ENCODE assay signal across 28 cellular contexts in the genomic region with DNA sequence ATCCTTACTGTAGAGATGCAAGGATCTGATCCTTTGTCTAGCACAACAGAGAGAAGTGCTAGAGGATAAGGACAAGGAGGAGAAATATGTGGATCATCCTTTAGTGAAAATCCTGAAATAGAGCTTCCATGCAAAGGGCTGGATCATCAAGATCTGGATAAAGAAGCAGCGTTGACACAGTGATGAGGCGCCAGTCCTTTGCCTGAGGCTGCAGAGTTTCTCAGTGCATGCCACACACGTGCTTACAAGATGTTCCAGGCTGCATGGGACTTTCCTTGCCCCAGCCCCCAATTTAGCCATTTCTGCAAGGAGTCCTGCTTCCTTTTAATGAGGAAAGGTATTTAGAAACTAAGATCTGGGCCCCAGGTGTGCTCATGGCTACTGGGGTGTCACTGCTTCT.
"Had no signal": no experiment of that assay in that cellular context is flagged by ENCODE, and none has a peak within 500 bp of the region (broad histone marks: within the 10 kb centered on the region; RNA-seq: fewer than 3 reads in every experiment).

No MANE protein-coding gene starts in this region.

- H3K4me3 Mint-ChIP-seq: activated B cell treated with CpG ODN at 0.5 μM for 24 hours; activated naive CD4-positive, alpha-beta T cell treated with anti-CD3 and anti-CD28 coated beads, Interleukin-2, amount 50 U/mL, for 24 hours; activated naive CD8-positive, alpha-beta T cell treated with anti-CD3 and anti-CD28 coated beads, Interleukin-2, amount 50 U/mL, for 24 hours; activated T-cell treated with anti-CD3 and anti-CD28 coated beads, Interleukin-2, amount 50 U/mL, for 24 hours; mesothelial cell of epicardium; naive thymus-derived CD4-positive, alpha-beta T cell; stimulated activated memory B cell treated with anti-CD40 and anti-IgM and Interleukin-4, amounts not matched to agents 10 μg/mL and 1 μg/mL and 100 μg/mL, for 72 hours; stimulated activated naive CD8-positive, alpha-beta T cell treated with anti-CD3 and anti-CD28 coated beads, Interleukin-15, amount 100 ng/mL, for 72 hours; T-helper 2 cell treated with Interferon-gamma antibody and Interleukin-4, amounts not matched to agents 5 μg/mL and 100 μg/mL, for 36 hours; type B pancreatic cell had no signal

- H3K36me3 Mint-ChIP-seq: activated naive CD4-positive, alpha-beta T cell treated with anti-CD3 and anti-CD28 coated beads, Interleukin-2, amount 50 U/mL, for 24 hours had no signal

- ATAC-seq: activated naive CD8-positive, alpha-beta T cell treated with anti-CD3 and anti-CD28 coated beads, Interleukin-2, amount 50 U/mL, for 24 hours; left colon; naive thymus-derived CD4-positive, alpha-beta T cell; pancreas; stimulated activated memory B cell treated with anti-CD40 and anti-IgM and Interleukin-4, amounts not matched to agents 10 μg/mL and 1 μg/mL and 100 μg/mL, for 72 hours; stimulated activated naive CD8-positive, alpha-beta T cell treated with anti-CD3 and anti-CD28 coated beads, Interleukin-15, amount 100 ng/mL, for 72 hours had no signal

- H3K4me1 Mint-ChIP-seq: activated B cell treated with CpG ODN at 0.5 μM for 24 hours; activated naive CD4-positive, alpha-beta T cell treated with anti-CD3 and anti-CD28 coated beads, Interleukin-2, amount 50 U/mL, for 24 hours; activated naive CD8-positive, alpha-beta T cell treated with anti-CD3 and anti-CD28 coated beads, Interleukin-2, amount 50 U/mL, for 24 hours; mesothelial cell of epicardium; naive thymus-derived CD4-positive, alpha-beta T cell; stimulated activated naive CD8-positive, alpha-beta T cell treated with anti-CD3 and anti-CD28 coated beads, Interleukin-15, amount 100 ng/mL, for 72 hours had no signal

- DNase-seq: activated B cell treated with CpG ODN at 0.5 μM for 24 hours; activated CD8-positive, alpha-beta memory T cell treated with anti-CD3 and anti-CD28 coated beads, Interleukin-2, amount 50 U/mL, for 48 hours; activated naive CD8-positive, alpha-beta T cell treated with anti-CD3 and anti-CD28 coated beads, Interleukin-2, amount 50 U/mL, for 24 hours; activated T-cell treated with anti-CD3 and anti-CD28 coated beads, Interleukin-2, amount 50 U/mL, for 24 hours; amygdala; central memory CD4-positive, alpha-beta T cell; dermis blood vessel endothelial cell; effector CD4-positive, alpha-beta T cell; hippocampal formation; kidney; left colon; mammary epithelial cell; naive thymus-derived CD4-positive, alpha-beta T cell; pancreas; stimulated activated CD4-positive, alpha-beta T cell treated with anti-CD3 and anti-CD28 coated beads, Interleukin-1b, Interleukin-23, amount 100 ng/mL, for 48 hours; stimulated activated CD4-positive, alpha-beta T cell treated with anti-CD3 and anti-CD28 coated beads, Interleukin-4, amount 100 ng/mL, for 4 hours; stimulated activated CD8-positive, alpha-beta memory T cell treated with anti-CD3 and anti-CD28 coated beads, Interleukin-4, amount 100 ng/mL, for 48 hours; stimulated activated naive CD8-positive, alpha-beta T cell treated with anti-CD3 and anti-CD28 coated beads, Interleukin-15, amount 100 ng/mL, for 72 hours; substantia nigra; T-helper 1 cell had no signal

- H3K27ac ChIP-seq: epithelial cell of prostate, pancreas, right atrium auricular region had no signal

- H3K4me3 ChIP-seq: pancreas, right atrium auricular region, smooth muscle cell had no signal

- H3K27me3 Mint-ChIP-seq: activated B cell treated with CpG ODN at 0.5 μM for 24 hours; activated naive CD4-positive, alpha-beta T cell treated with anti-CD3 and anti-CD28 coated beads, Interleukin-2, amount 50 U/mL, for 24 hours; activated naive CD8-positive, alpha-beta T cell treated with anti-CD3 and anti-CD28 coated beads, Interleukin-2, amount 50 U/mL, for 24 hours; activated T-cell treated with anti-CD3 and anti-CD28 coated beads, Interleukin-2, amount 50 U/mL, for 24 hours; stimulated activated memory B cell treated with anti-CD40 and anti-IgM and Interleukin-4, amounts not matched to agents 10 μg/mL and 1 μg/mL and 100 μg/mL, for 72 hours; stimulated activated naive CD8-positive, alpha-beta T cell treated with anti-CD3 and anti-CD28 coated beads, Interleukin-15, amount 100 ng/mL, for 72 hours; type B pancreatic cell had no signal

- H3K9me3 Mint-ChIP-seq: activated B cell treated with CpG ODN at 0.5 μM for 24 hours; activated naive CD4-positive, alpha-beta T cell treated with anti-CD3 and anti-CD28 coated beads, Interleukin-2, amount 50 U/mL, for 24 hours; activated naive CD8-positive, alpha-beta T cell treated with anti-CD3 and anti-CD28 coated beads, Interleukin-2, amount 50 U/mL, for 24 hours; activated T-cell treated with anti-CD3 and anti-CD28 coated beads, Interleukin-2, amount 50 U/mL, for 24 hours; mesothelial cell of epicardium; naive thymus-derived CD4-positive, alpha-beta T cell; stimulated activated memory B cell treated with anti-CD40 and anti-IgM and Interleukin-4, amounts not matched to agents 10 μg/mL and 1 μg/mL and 100 μg/mL, for 72 hours; stimulated activated naive CD8-positive, alpha-beta T cell treated with anti-CD3 and anti-CD28 coated beads, Interleukin-15, amount 100 ng/mL, for 72 hours; T-helper 2 cell treated with Interferon-gamma antibody and Interleukin-4, amounts not matched to agents 5 μg/mL and 100 μg/mL, for 36 hours; type B pancreatic cell had no signal

- H3K27ac Mint-ChIP-seq: activated B cell treated with CpG ODN at 0.5 μM for 24 hours; activated naive CD8-positive, alpha-beta T cell treated with anti-CD3 and anti-CD28 coated beads, Interleukin-2, amount 50 U/mL, for 24 hours; activated T-cell treated with anti-CD3 and anti-CD28 coated beads, Interleukin-2, amount 50 U/mL, for 24 hours; mesothelial cell of epicardium; naive thymus-derived CD4-positive, alpha-beta T cell; stimulated activated memory B cell treated with anti-CD40 and anti-IgM and Interleukin-4, amounts not matched to agents 10 μg/mL and 1 μg/mL and 100 μg/mL, for 72 hours; stimulated activated naive CD8-positive, alpha-beta T cell treated with anti-CD3 and anti-CD28 coated beads, Interleukin-15, amount 100 ng/mL, for 72 hours; T-helper 2 cell treated with Interferon-gamma antibody and Interleukin-4, amounts not matched to agents 5 μg/mL and 100 μg/mL, for 36 hours; type B pancreatic cell had no signal
